In genomic region chr5:149618581-149619248, GRCh38 we compare ENCODE assay signal across 8 cellular contexts. TPM values are rescaled to one million over a fixed set of nuclear protein-coding genes. Genes with fewer than 3 reads are reported as not detected.
DNase-seq lines count a peak whose midpoint lies in the region; ATAC-seq and TF ChIP-seq lines count a peak whose summit lies in the region.

No MANE protein-coding gene starts in this region.

- no peak for TF ChIP-seq POLR2A in transverse colon (IDR thresholded peaks at IDR 0.05)

- no peak for TF ChIP-seq EP300 in transverse colon (IDR thresholded peaks at IDR 0.05; ENCODE audit: low read depth)

- DNase-seq in Calu3 (peak; percentile 67), HK-2 (ENCODE audit: unreplicated experiment) (peak; percentile 59), RPMI8226 (peak; percentile 53), cerebellum (ENCODE audit: low spot score) (peak; percentile 84), left lobe of liver (ENCODE audit: low spot score) (no peak), transverse colon (peak; percentile 47), DMS153 (lab: John Stamatoyannopoulos, UW) (no peak)

- no peaks in the 10 kb centered on the region for H3K9me3 Mint-ChIP-seq in Calu3 (ENCODE audit: low read depth, unreplicated experiment)

- H3K27ac Mint-ChIP-seq in Calu3 (ENCODE audit: unreplicated experiment) = peak overlapping the region; percentile 22

- no peaks in the 10 kb centered on the region for H3K27me3 Mint-ChIP-seq in Calu3 (ENCODE audit: unreplicated experiment)

- intact Hi-C loops in Calu3 (cut with micrococcal nuclease; ENCODE audit: unreplicated experiment) (loop anchor here (2.0 to 5.0 kb wide), 3 partner anchors 36 to 238 kb away; no protein-coding TSS in a partner anchor), transverse colon (cut with DNase I; ENCODE audit: low total_unique reads) (no loop called here)

- H3K4me1 ChIP-seq in transverse colon = peaks cover 0 to 9% (median 3%) of the 10 kb centered on the region in 4 donors

- CTCF ChIA-PET in Calu3 (lab: Charles Lee) = interaction anchor here (0.8 to 2.2 kb wide), 8 partner anchors 9 to 177 kb away, joined by 3 to 9 read pairs (median 6); no protein-coding TSS in a partner anchor

- no peaks in the 10 kb centered on the region for H3K9me3 ChIP-seq in transverse colon

- H3K36me3 Mint-ChIP-seq in Calu3 (ENCODE audit: insufficient read depth, unreplicated experiment) = peaks cover 21% of the 10 kb centered on the region

- H3K36me3 ChIP-seq in transverse colon = peaks cover 0 to 23% (median 5%) of the 10 kb centered on the region in 4 donors

- ATAC-seq in GM18909 (IDR thresholded peaks at IDR 0.05; ENCODE audit: poor library complexity, unreplicated experiment) = peak; percentile 48
- peak; percentile 88 for ATAC-seq in left lobe of liver

- peak overlapping the region in 1 of 4 donors; percentile 4 for H3K27ac ChIP-seq in transverse colon

- WGBS in transverse colon (ENCODE audit: low coverage in 1 of 2), 2 donors = 45% methylated on average over 9 of the region's 9 CpGs; no CpG with 5 or more reads in 1 of the 2 donors

- TF ChIP-seq CTCF in Calu3 (IDR thresholded peaks at IDR 0.05; ENCODE audit: unreplicated experiment) = peak; percentile 75
- TF ChIP-seq CTCF in transverse colon (IDR thresholded peaks at IDR 0.05) = peak; percentile 52 to 71 (median 64)

- no TSS peak for BruUV-seq in Calu3 (replicated peaks; lab: Mats Ljungman, UMichigan)

- in situ Hi-C loops in transverse colon (cut with MboI; ENCODE audit: low pct_ligation_motif_present in 1 of 4, low pct_unique_long_range_greater_than_20kb in 1 of 4, low sequenced_read_pairs in 3 of 4) = no loop called here

- no peaks in the 10 kb centered on the region for H3K27me3 ChIP-seq in transverse colon

- no peak overlapping the region for H3K4me3 ChIP-seq in transverse colon

- peaks cover 36% of the 10 kb centered on the region for H3K4me1 Mint-ChIP-seq in Calu3 (ENCODE audit: low read depth, unreplicated experiment)

- no peak overlapping the region for H3K4me3 Mint-ChIP-seq in Calu3 (ENCODE audit: low read depth, unreplicated experiment)

RNA-seq across cellular contexts. Expression of gene ARHGEF37, which starts 37.4 kb away (rescaled TPM):
- 13.0 and 16.1 TPM in 2 replicates for total RNA-seq in Calu3 (2022)
- 4.6 TPM for total RNA-seq in cerebellum
- total RNA-seq in left lobe of liver = 6.5 TPM
- total RNA-seq in transverse colon = 10 to 100 TPM; 14.2 to 27.5 (median 21.7) TPM

Comparison
In these comparisons a context has a peak if more than half of its experiments do, and no peak if none do; other contexts are left out.
1. DNase-seq: peak in Calu3 (single experiment), HK-2 (single experiment), RPMI8226 (single experiment), cerebellum (single experiment) and transverse colon (single experiment); none in left lobe of liver (single experiment) and DMS153 (single experiment).